ENCODE assay signal across 8 cellular contexts in genomic region chr15:89999676-90000174, GRCh38. TPM values are rescaled to one million over a fixed set of nuclear protein-coding genes. Genes with fewer than 3 reads are reported as not detected.
A peak's percentile ranks its signal among the peaks of the same experiment; 100 is the strongest.
DNase-seq lines count a peak whose midpoint lies in the region; FAIRE-seq and TF ChIP-seq lines count a peak whose summit lies in the region.
"Had no signal": no experiment of that assay in that cellular context is flagged by ENCODE, and none has a peak within 500 bp of the region (broad histone marks: within the 10 kb centered on the region; RNA-seq: fewer than 3 reads in every experiment).

No MANE protein-coding gene starts in this region.

- H3K9ac ChIP-seq in mammary epithelial cell (ENCODE audit: insufficient read depth, low read length) (no peak overlapping the region), keratinocyte (ENCODE audit: control insufficient read depth, extremely low read depth, insufficient read depth, low read length) (peak overlapping the region; percentile 94)

- dilution Hi-C loops in mammary epithelial cell (cut with HindIII; ENCODE audit: low sequenced_read_pairs): no loop called here
- dilution Hi-C loops in keratinocyte (cut with MboI; ENCODE audit: extremely low pct_ligation_motif_present, low sequenced_read_pairs): no loop called here

- no peaks in the 10 kb centered on the region for H3K27me3 ChIP-seq in mammary epithelial cell (ENCODE audit: insufficient read depth, low read length)
- no peaks in the 10 kb centered on the region for H3K27me3 ChIP-seq in keratinocyte (ENCODE audit: control insufficient read depth, extremely low read depth, insufficient read depth, low read length)

- CTCF ChIA-PET in mammary epithelial cell (lab: Charles Lee; ENCODE audit: low non-redundant PET): no interaction called here

- no peaks in the 10 kb centered on the region for H3K9me1 ChIP-seq in keratinocyte (ENCODE audit: control insufficient read depth, extremely low read depth, insufficient read depth, low read length)

- H4K20me1 ChIP-seq in mammary epithelial cell (ENCODE audit: insufficient read depth, low read length) (no peaks in the 10 kb centered on the region), keratinocyte (ENCODE audit: control insufficient read depth, extremely low read depth, insufficient read depth, low read length) (no peaks in the 10 kb centered on the region)

- no peaks in the 10 kb centered on the region for H3K9me3 ChIP-seq in mammary epithelial cell (replicated peaks; ENCODE audit: insufficient read depth, low read length)
- H3K9me3 ChIP-seq in keratinocyte (ENCODE audit: control insufficient read depth, low read depth, low read length): no peaks in the 10 kb centered on the region

- peaks cover 31% of the 10 kb centered on the region for H3K79me2 ChIP-seq in mammary epithelial cell (ENCODE audit: insufficient read depth, low read length)
- peaks cover 18% of the 10 kb centered on the region for H3K79me2 ChIP-seq in keratinocyte (ENCODE audit: control insufficient read depth, insufficient read depth, low read length)

- H3K4me2 ChIP-seq in mammary epithelial cell (ENCODE audit: insufficient read depth, low read depth, low read length) (peak overlapping the region; percentile 93), keratinocyte (ENCODE audit: control insufficient read depth, extremely low read depth, insufficient read depth, low read depth, low read length) (peak overlapping the region; percentile 93)

- 47% methylated on average over 3 of the region's 13 CpGs for WGBS in mammary epithelial cell (ENCODE audit: low coverage, missing lambda C conversion rate)

- in situ Hi-C loops in mammary epithelial cell (cut with MboI; ENCODE audit: low sequenced_read_pairs in 2 of 2): no loop called here

- no peak for FAIRE-seq in keratinocyte (lab: Jason Lieb, UNC)
- FAIRE-seq: HTR-8/SVneo had no signal

- peak; percentile 55 for DNase-seq in HuH-7.5 (ENCODE audit: low spot score)
- DNase-seq in mammary epithelial cell: no peak
- DNase-seq in keratinocyte (ENCODE audit: low read depth, low spot score): no peak
- no peak for DNase-seq in GDM1 (lab: John Stamatoyannopoulos, UW)
- no peak for DNase-seq in HK-2 (ENCODE audit: unreplicated experiment)
- no peak for DNase-seq in NCI-H345 treated with DMSO at 0.1 percent for 48 hours (lab: John Stamatoyannopoulos, UW; ENCODE audit: unreplicated experiment)

- H3K4me3 ChIP-seq in mammary epithelial cell (replicated peaks in 1 of 3; ENCODE audit: insufficient read depth in 1 of 3, low read depth in 2 of 3, low read length in 3 of 3): peak overlapping the region; percentile 15 to 70 (median 64)
- H3K4me3 ChIP-seq in keratinocyte (ENCODE audit: control insufficient read depth in 2 of 3, extremely low read depth in 1 of 3, insufficient read depth in 2 of 3, low read depth in 1 of 3, low read length in 3 of 3): peak overlapping the region; percentile 60 to 90 (median 87)

- intact Hi-C loops in mammary epithelial cell (cut with micrococcal nuclease): loop anchor here (2.0 kb wide), 1 partner anchor 101 kb away; no protein-coding TSS in a partner anchor

- H3K27ac ChIP-seq in mammary epithelial cell (ENCODE audit: insufficient read depth, low read depth, low read length) (no peak overlapping the region), keratinocyte (ENCODE audit: control insufficient read depth, insufficient read depth, low read length) (peak overlapping the region; percentile 89), temporal lobe (ENCODE audit: low read depth, low read length) (peak overlapping the region; percentile 69)

- no TSS peak for BruUV-seq in mammary epithelial cell (replicated peaks; lab: Mats Ljungman, UMichigan)

- H3K36me3 ChIP-seq in mammary epithelial cell (ENCODE audit: insufficient read depth, low read length) (no peaks in the 10 kb centered on the region), keratinocyte (ENCODE audit: control insufficient read depth in 2 of 2, extremely low read depth in 1 of 2, insufficient read depth in 2 of 2, low read length in 2 of 2) (no peaks in the 10 kb centered on the region)

- peaks cover 53% of the 10 kb centered on the region for H3K4me1 ChIP-seq in mammary epithelial cell (ENCODE audit: insufficient read depth, low read length)
- H3K4me1 ChIP-seq in keratinocyte (ENCODE audit: control insufficient read depth, extremely low read depth, insufficient read depth, low read length): peaks cover 44% of the 10 kb centered on the region

- H2AFZ ChIP-seq in mammary epithelial cell (ENCODE audit: low read depth, low read length) (peak overlapping the region; percentile 83), keratinocyte (ENCODE audit: control insufficient read depth, low read length) (no peak overlapping the region)

- TF ChIP-seq CTCF in mammary epithelial cell (conservative IDR thresholded peaks at IDR 0.05 in 1 of 2, IDR thresholded peaks at IDR 0.05 in 1 of 2; ENCODE audit: extremely low read depth in 1 of 2, insufficient read depth in 1 of 2, low read depth in 1 of 2, low read length in 2 of 2): no peak
- TF ChIP-seq CTCF in keratinocyte (optimal IDR thresholded peaks at IDR 0.05 in 1 of 3, IDR thresholded peaks at IDR 0.05 in 1 of 3, conservative IDR thresholded peaks at IDR 0.05 in 1 of 3; ENCODE audit: extremely low read depth in 1 of 3, insufficient read depth in 2 of 3, low read length in 3 of 3): no peak

RNA-seq across cellular contexts. Expression of gene ZNF710, which starts 1.4 kb away (rescaled TPM):
- total RNA-seq in mammary epithelial cell (10 to 100 TPM in 1 of 2 donors, 1 to 10 TPM in 1; 9.7 to 18.3 TPM), temporal lobe (6.1 TPM)
- polyA plus RNA-seq in mammary epithelial cell (2.8 TPM), keratinocyte (3.9 to 5.4 TPM (median 4.5 TPM) in 3 replicates)
- polyA minus RNA-seq in mammary epithelial cell (16.2 TPM), keratinocyte (11.3 to 32.5 TPM (median 11.8 TPM) in 3 replicates)
- polyA plus RNA-seq in keratinocyte (2011; ENCODE audit: low read depth): 4.9 TPM
- polyA plus RNA-seq in keratinocyte (2011; cell fraction: cytosol; rRNA removed): 4.8 and 6.2 TPM in 2 replicates
- polyA plus RNA-seq in keratinocyte (2011; cell fraction: nucleus; rRNA removed): 15.1 and 18.4 TPM in 2 replicates
- 18.9 and 20.7 TPM in 2 replicates for polyA plus RNA-seq in keratinocyte (2012; ENCODE audit: low replicate concordance)
- polyA minus RNA-seq in keratinocyte (2011; cell fraction: cytosol; rRNA and poly(A)+ RNA removed): 12.9 TPM
- 9.6 and 13.2 TPM in 2 replicates for polyA minus RNA-seq in keratinocyte (2011; cell fraction: nucleus; rRNA and poly(A)+ RNA removed)
